In the genomic region with DNA sequence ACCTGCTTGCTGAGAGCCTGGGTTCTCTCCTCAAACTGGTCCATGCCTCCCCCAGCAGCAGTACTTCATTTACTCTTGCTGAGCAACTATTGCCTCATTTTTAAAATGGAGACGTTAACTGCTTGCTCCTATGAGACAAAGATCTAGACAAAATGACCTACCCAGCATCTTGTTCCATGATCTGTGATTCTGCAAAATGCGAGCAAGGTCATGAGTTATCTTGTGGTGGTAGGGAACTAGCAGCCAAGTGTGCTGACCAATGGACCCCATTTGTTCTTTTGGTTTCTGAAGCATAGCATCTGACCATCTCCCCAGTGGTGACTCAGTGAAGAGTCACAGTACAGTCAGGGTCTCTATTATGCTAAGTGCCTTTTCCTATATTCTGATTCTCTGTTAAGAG, we compare ENCODE assay signal across 20 cellular contexts. TPM values are rescaled to one million over a fixed set of nuclear protein-coding genes. Genes with fewer than 3 reads are reported as not detected.
DNase-seq lines count a peak whose midpoint lies in the region; ATAC-seq, FAIRE-seq and TF ChIP-seq lines count a peak whose summit lies in the region.
"Had no signal": no experiment of that assay in that cellular context is flagged by ENCODE, and none has a peak within 500 bp of the region (broad histone marks: within the 10 kb centered on the region; RNA-seq: fewer than 3 reads in every experiment).

No MANE protein-coding gene starts in this region.

- H3K79me2 ChIP-seq in K562 (ENCODE audit: control insufficient read depth, insufficient read depth, low read length): no peaks in the 10 kb centered on the region

- POLR2A ChIA-PET in K562 (lab: Yijun Ruan, JAX): interaction anchor here (0.6 kb wide), 1 partner anchor 11 kb away, joined by 3 read pairs; no protein-coding TSS in a partner anchor

- TF ChIP-seq EP300 in K562 (IDR thresholded peaks at IDR 0.05; ENCODE audit: low read length): no peak

- no peak overlapping the region for H3K4me2 ChIP-seq in K562 (ENCODE audit: insufficient read depth, low read length)

- peak; percentile 51; the same call in 1 of the 3 replicates for ATAC-seq in K562
- no peak for ATAC-seq in GM21528 (IDR thresholded peaks at IDR 0.05; ENCODE audit: low FRiP score, unreplicated experiment)
- ATAC-seq in GM18861 (IDR thresholded peaks at IDR 0.05; ENCODE audit: unreplicated experiment): no peak
- ATAC-seq in HG02970 (IDR thresholded peaks at IDR 0.05; ENCODE audit: low FRiP score, unreplicated experiment): no peak
- ATAC-seq: activated T-cell treated with anti-CD3 and anti-CD28 coated beads, Interleukin-2, amount 50 U/mL, for 4 hours; esophagus mucosa; Right ventricle myocardium inferior; upper lobe of right lung had no signal

- no peaks in the 10 kb centered on the region; a peak in 1 of 5 replicates for H3K4me1 ChIP-seq in K562 (replicated peaks in 1 of 2; ENCODE audit: control insufficient read depth in 2 of 2, insufficient read depth in 2 of 2, low read length in 2 of 2)
- H3K4me1 ChIP-seq: upper lobe of right lung had no signal

- intact Hi-C loops in K562 (cut with micrococcal nuclease): loop anchor here (5.0 kb wide), 1 partner anchor 50 kb away; no protein-coding TSS in a partner anchor

- BruUV-seq in K562 (replicated peaks; lab: Mats Ljungman, UMichigan): no TSS peak

- no peaks in the 10 kb centered on the region for H3K27me3 ChIP-seq in K562 (ENCODE audit: control insufficient read depth in 2 of 2, insufficient read depth in 2 of 2, low read length in 2 of 2)
- H3K27me3 ChIP-seq: upper lobe of right lung had no signal

- no peaks in the 10 kb centered on the region for H3K9me1 ChIP-seq in K562 (ENCODE audit: control insufficient read depth, insufficient read depth, low read length)

- H3K36me3 ChIP-seq in K562 (ENCODE audit: control insufficient read depth, insufficient read depth, low read length): no peaks in the 10 kb centered on the region
- H3K36me3 ChIP-seq: upper lobe of right lung had no signal

- no peaks in the 10 kb centered on the region for H3K9me3 ChIP-seq in K562 (replicated peaks; ENCODE audit: control insufficient read depth, insufficient read depth, low read depth, low read length)
- H3K9me3 ChIP-seq: upper lobe of right lung had no signal

- H4K20me1 ChIP-seq in K562 (replicated peaks; ENCODE audit: control insufficient read depth, insufficient read depth, low read length): no peaks in the 10 kb centered on the region

- DNase-seq in AG08395 (ENCODE audit: low spot score) (peak; percentile 74), HT1080 (ENCODE audit: low read depth) (peak; percentile 85), K562 (ENCODE audit: extremely low read depth in 1 of 4, low spot score in 3 of 4) (no peak), kidney glomerular epithelial cell (lab: John Stamatoyannopoulos, UW) (peak; percentile 75)
- no peak for DNase-seq in activated CD4-positive, alpha-beta T cell treated with anti-CD3 and anti-CD28 coated beads for 4 hours
- DNase-seq: activated CD4-positive, alpha-beta T cell treated with anti-CD3 and anti-CD28 coated beads, Interleukin-2, amount 50 U/mL, for 1 hour; activated T-cell treated with anti-CD3 and anti-CD28 coated beads, Interleukin-2, amount 50 U/mL, for 4 hours; GOT3; NCI-H187 treated with DMSO at 0.1 percent for 48 hours; NCI-H748 treated with DMSO at 0.1 percent for 48 hours; stimulated activated naive CD4-positive, alpha-beta T cell; T-helper 9 cell; upper lobe of right lung had no signal

- H3K27ac ChIP-seq in K562 (ENCODE audit: extremely low read depth, low read depth, low read length): no peak overlapping the region
- H3K27ac ChIP-seq: coronary artery, upper lobe of right lung had no signal

- CTCF ChIA-PET in K562 (lab: Yijun Ruan, JAX; ENCODE audit: low intra/inter-chr PET ratio): no interaction called here

- peak; percentile 23 for FAIRE-seq in K562 (lab: Jason Lieb, UNC)
- FAIRE-seq: D721Med had no signal

- no peak for TF ChIP-seq CTCF in K562 (IDR thresholded peaks at IDR 0.05 in 2 of 3, conservative IDR thresholded peaks at IDR 0.05 in 1 of 3; ENCODE audit: insufficient read depth in 2 of 3, low read depth in 1 of 3, low read length in 3 of 3)

- WGBS in K562 (ENCODE audit: insufficient coverage, low coverage, missing lambda C conversion rate): 8% methylated on average over 2 of the region's 2 CpGs

- no peak for TF ChIP-seq RAD21 in K562 (CRISPR knock-in tag; conservative IDR thresholded peaks at IDR 0.05 in 1 of 2, IDR thresholded peaks at IDR 0.05 in 1 of 2)

- in situ Hi-C loops in K562 (cut with MboI): no loop called here

- H3K9ac ChIP-seq in K562 (ENCODE audit: insufficient read depth in 1 of 2, low read depth in 2 of 2, low read length in 2 of 2): no peak overlapping the region

- no peak for TF ChIP-seq POLR2A in K562 (conservative IDR thresholded peaks at IDR 0.05)

- no peak overlapping the region for H3K4me3 ChIP-seq in K562
- H3K4me3 ChIP-seq: coronary artery, upper lobe of right lung had no signal

- no peak overlapping the region for H2AFZ ChIP-seq in K562 (ENCODE audit: low read depth, low read length)

TF ChIP-seq in K562, 482 proteins besides CTCF, POLR2A, EP300 and RAD21 (continues in another document):
- TF ChIP-seq, protein P1, sequence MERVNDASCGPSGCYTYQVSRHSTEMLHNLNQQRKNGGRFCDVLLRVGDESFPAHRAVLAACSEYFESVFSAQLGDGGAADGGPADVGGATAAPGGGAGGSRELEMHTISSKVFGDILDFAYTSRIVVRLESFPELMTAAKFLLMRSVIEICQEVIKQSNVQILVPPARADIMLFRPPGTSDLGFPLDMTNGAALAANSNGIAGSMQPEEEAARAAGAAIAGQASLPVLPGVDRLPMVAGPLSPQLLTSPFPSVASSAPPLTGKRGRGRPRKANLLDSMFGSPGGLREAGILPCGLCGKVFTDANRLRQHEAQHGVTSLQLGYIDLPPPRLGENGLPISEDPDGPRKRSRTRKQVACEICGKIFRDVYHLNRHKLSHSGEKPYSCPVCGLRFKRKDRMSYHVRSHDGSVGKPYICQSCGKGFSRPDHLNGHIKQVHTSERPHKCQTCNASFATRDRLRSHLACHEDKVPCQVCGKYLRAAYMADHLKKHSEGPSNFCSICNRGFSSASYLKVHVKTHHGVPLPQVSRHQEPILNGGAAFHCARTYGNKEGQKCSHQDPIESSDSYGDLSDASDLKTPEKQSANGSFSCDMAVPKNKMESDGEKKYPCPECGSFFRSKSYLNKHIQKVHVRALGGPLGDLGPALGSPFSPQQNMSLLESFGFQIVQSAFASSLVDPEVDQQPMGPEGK (CRISPR knock-in tag; IDR thresholded peaks at IDR 0.05; ENCODE audit: borderline replicate concordance): no peak
- TF ChIP-seq COPS2 (conservative IDR thresholded peaks at IDR 0.05): no peak
- TF ChIP-seq NEUROD1 (IDR thresholded peaks at IDR 0.05; ENCODE audit: borderline replicate concordance, low read depth, low read length, partially characterized antibody): no peak
- 0 out of 2 replicates have a peak, but pooled peaks have one; percentile 4 for TF ChIP-seq ZNF239 (CRISPR knock-in tag; IDR thresholded peaks at IDR 0.05)
- peak; percentile 12; the same call in 1 of the 2 replicates for TF ChIP-seq ZNF584 (CRISPR knock-in tag; IDR thresholded peaks at IDR 0.05; ENCODE audit: low read depth)
- TF ChIP-seq, protein P2, sequence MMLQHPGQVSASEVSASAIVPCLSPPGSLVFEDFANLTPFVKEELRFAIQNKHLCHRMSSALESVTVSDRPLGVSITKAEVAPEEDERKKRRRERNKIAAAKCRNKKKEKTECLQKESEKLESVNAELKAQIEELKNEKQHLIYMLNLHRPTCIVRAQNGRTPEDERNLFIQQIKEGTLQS (IDR thresholded peaks at IDR 0.05): peak; percentile 53
- TF ChIP-seq, protein P2 (CRISPR knock-in tag; conservative IDR thresholded peaks at IDR 0.05): no peak
- TF ChIP-seq RB1 (IDR thresholded peaks at IDR 0.05; ENCODE audit: low read depth): no peak

RNA-seq across cellular contexts. Expression of gene TBX15, which starts 40.4 kb away (rescaled TPM):
- 0.03 and 0.20 TPM in 2 replicates for total RNA-seq in HT1080 (2014; rRNA removed; shearing (Covaris generic))
- 0.11 and 0.20 TPM in 2 replicates for polyA plus RNA-seq in HT1080 (2015; cell fraction: cytosol; rRNA removed)
- 0.15 and 0.67 TPM in 2 replicates for polyA plus RNA-seq in HT1080 (2015; cell fraction: nucleus; rRNA removed)
- total RNA-seq in K562 (2011; cell fraction: chromatin; rRNA removed; ENCODE audit: low replicate concordance): 0.28 and 0.95 TPM in 2 replicates
- total RNA-seq in K562 (2011; cell fraction: nucleolus; rRNA removed): 0.33 and 0.66 TPM in 2 replicates
- 0.31 and 0.73 TPM in 2 replicates for total RNA-seq in K562 (2011; cell fraction: nucleoplasm; rRNA removed)
- total RNA-seq in K562 (2014; rRNA removed) (2.4 and 2.6 TPM in 2 replicates), K562 (2014; rRNA removed; fragmentation: Illumina TruSeq; extraction: Trizol) (1.9 and 2.1 TPM in 2 replicates), K562 (2015; rRNA removed; fragmentation: Illumina TruSeq; extraction: Trizol) (1.7 and 2.1 TPM in 2 replicates), K562 (2021) (2.6 and 2.7 TPM in 2 replicates)
- polyA plus RNA-seq in K562 (2011; rRNA removed) (0.03 TPM in 1 of 2 replicates, not detected in the other), K562 (2014; fragmentation: Illumina TruSeq; extraction: Trizol) (2.4 and 3.0 TPM in 2 replicates), K562 (2014; fragmentation: Nextera tagmentation; extraction: Ambion mirVana) (1 to 10 TPM; 1.7 to 3.4 TPM), K562 (2014; rRNA removed) (2.1 and 2.3 TPM in 2 replicates)
- 0.03 TPM in 2 replicates for polyA plus RNA-seq in K562 (2011; cell fraction: cytosol; rRNA removed)
- 0.06 and 0.07 TPM in 2 replicates for polyA plus RNA-seq in K562 (2011; cell fraction: nucleus; rRNA removed)
- 2.2 and 10.1 TPM in 2 replicates for polyA plus RNA-seq in K562 (2012)
- 0.04 and 0.06 TPM in 2 replicates for polyA minus RNA-seq in K562 (2011; rRNA and poly(A)+ RNA removed)
- not detected in 2 replicates for polyA minus RNA-seq in K562 (2011; cell fraction: cytosol; rRNA and poly(A)+ RNA removed)
- not detected in 2 replicates for polyA minus RNA-seq in K562 (2011; cell fraction: nucleus; rRNA and poly(A)+ RNA removed)
- total RNA-seq: activated T-cell treated with anti-CD3 and anti-CD28 coated beads, Interleukin-2, amount 50 U/mL, for 4 hours; esophagus mucosa had no signal

Comparison
In these comparisons a context has a peak if more than half of its experiments do, and no peak if none do; other contexts are left out.
1. DNase-seq: peak in AG08395 (single experiment), HT1080 (single experiment) and kidney glomerular epithelial cell (single experiment); none in K562 (0 of 4) and activated CD4-positive, alpha-beta T cell treated with anti-CD3 and anti-CD28 coated beads for 4 hours (0 of 2).